Comparison of ENCODE assay signal across 17 cellular contexts in genomic region chr9:134346840-134347239, GRCh38. TPM values are rescaled to one million over a fixed set of nuclear protein-coding genes. Genes with fewer than 3 reads are reported as not detected.
A peak's percentile ranks its signal among the peaks of the same experiment; 100 is the strongest.
DNase-seq lines count a peak whose midpoint lies in the region; ATAC-seq and TF ChIP-seq lines count a peak whose summit lies in the region.
"Had no signal": no experiment of that assay in that cellular context is flagged by ENCODE, and none has a peak within 500 bp of the region (broad histone marks: within the 10 kb centered on the region; RNA-seq: fewer than 3 reads in every experiment).

No MANE protein-coding gene starts in this region.

- CTCF ChIA-PET in RWPE1 (lab: Yijun Ruan, JAX): interaction anchor here (0.6 kb wide), 2 partner anchors 204 to 998 kb away, joined by 3 read pairs; no protein-coding TSS in a partner anchor

- peaks cover 99% of the 10 kb centered on the region for H3K4me1 ChIP-seq in BLaER1
- peaks cover 3% of the 10 kb centered on the region in 2 experiments for H3K4me1 ChIP-seq in trophoblast cell (ENCODE audit: control insufficient read depth in 1 of 2, insufficient read depth in 2 of 2, low read length in 2 of 2)
- H3K4me1 ChIP-seq in right atrium auricular region: peaks cover 0 to 100% of the 10 kb centered on the region in 2 donors

- H4K91ac ChIP-seq in trophoblast cell (ENCODE audit: low read depth, low read length): no peak overlapping the region

- H3K4me3 ChIP-seq in BLaER1: no peak overlapping the region
- H3K4me3 ChIP-seq in trophoblast cell (ENCODE audit: low read depth, low read length): no peak overlapping the region
- H3K4me3 ChIP-seq in right atrium auricular region: no peak overlapping the region
- H3K4me3 ChIP-seq: GM23248 had no signal

- TF ChIP-seq CTCF in RWPE1 (conservative IDR thresholded peaks at IDR 0.05; ENCODE audit: low read depth) (no peak), glutamatergic neuron (IDR thresholded peaks at IDR 0.05; ENCODE audit: partially characterized antibody, unreplicated experiment) (no peak), right atrium auricular region (IDR thresholded peaks at IDR 0.05) (no peak)

- H3K4ac ChIP-seq in trophoblast cell (ENCODE audit: low read depth, low read length): peak overlapping the region; percentile 18

- H4K12ac ChIP-seq in trophoblast cell (ENCODE audit: low read depth, low read length): no peak overlapping the region

- H3K27ac Mint-ChIP-seq in glutamatergic neuron (ENCODE audit: unreplicated experiment): peak overlapping the region; percentile 38
- H3K27ac Mint-ChIP-seq: CD8-positive, alpha-beta T cell had no signal

- peak overlapping the region; percentile 90 for H3K4me2 ChIP-seq in BLaER1
- H3K4me2 ChIP-seq in trophoblast cell (ENCODE audit: low read length): no peak overlapping the region

- no peak overlapping the region for H3K23ac ChIP-seq in trophoblast cell (ENCODE audit: low read length)

- H3K4me3 Mint-ChIP-seq in glutamatergic neuron (ENCODE audit: unreplicated experiment): peak overlapping the region; percentile 55
- H3K4me3 Mint-ChIP-seq: CD8-positive, alpha-beta T cell had no signal

- H3K79me1 ChIP-seq in trophoblast cell (ENCODE audit: low read length): no peaks in the 10 kb centered on the region

- H2AK5ac ChIP-seq in trophoblast cell (ENCODE audit: low read length): no peak overlapping the region

- ATAC-seq in HG03469 (IDR thresholded peaks at IDR 0.05; ENCODE audit: unreplicated experiment): no peak
- ATAC-seq: CD8-positive, alpha-beta T cell had no signal

- H3K79me2 ChIP-seq in trophoblast cell (ENCODE audit: control insufficient read depth, insufficient read depth, low read length, poor library complexity): peaks cover 32% of the 10 kb centered on the region

- no peak overlapping the region for H4K8ac ChIP-seq in trophoblast cell (ENCODE audit: low read depth, low read length)

- no CpG with 5 or more reads among the region's 5 CpGs for WGBS in trophoblast cell (ENCODE audit: extremely low coverage, insufficient coverage, insufficient read length)

- no peak overlapping the region for H2BK120ac ChIP-seq in trophoblast cell (ENCODE audit: insufficient read depth, low read length, poor library complexity)

- H2BK12ac ChIP-seq in trophoblast cell (ENCODE audit: low read length): no peak overlapping the region

- peaks cover 28% of the 10 kb centered on the region for H3K4me1 Mint-ChIP-seq in glutamatergic neuron (ENCODE audit: low read depth, unreplicated experiment)

- H3K27me3 ChIP-seq in BLaER1 (no peaks in the 10 kb centered on the region), trophoblast cell (ENCODE audit: insufficient read depth, low read length) (no peaks in the 10 kb centered on the region), right atrium auricular region (no peaks in the 10 kb centered on the region)

- no peak overlapping the region for H2BK5ac ChIP-seq in trophoblast cell (ENCODE audit: low read depth, low read length, poor library complexity)

- peaks cover 5% of the 10 kb centered on the region for H3K9me3 Mint-ChIP-seq in glutamatergic neuron (ENCODE audit: unreplicated experiment)
- H3K9me3 Mint-ChIP-seq: CD8-positive, alpha-beta T cell had no signal

- H3K27me3 Mint-ChIP-seq in glutamatergic neuron (ENCODE audit: unreplicated experiment): peaks cover 8% of the 10 kb centered on the region

- H4K20me1 ChIP-seq in BLaER1: peaks cover 100% of the 10 kb centered on the region

- DNase-seq in RWPE1 (ENCODE audit: low spot score) (no peak), glutamatergic neuron (no peak), trophoblast cell (no peak), retina (no peak), right atrium auricular region (ENCODE audit: low spot score) (no peak), iPS-NIHi11 (ENCODE audit: low spot score) (no peak)
- DNase-seq: 8988T; CD8-positive, alpha-beta T cell; COR-L47; DMS153; DMS79 treated with DMSO at 0.1 percent for 48 hours; EL had no signal

- H3K36me3 Mint-ChIP-seq in glutamatergic neuron (ENCODE audit: unreplicated experiment): no peaks in the 10 kb centered on the region
- H3K36me3 Mint-ChIP-seq: CD8-positive, alpha-beta T cell had no signal

- H3K9ac ChIP-seq in BLaER1 (no peak overlapping the region), trophoblast cell (ENCODE audit: low read length) (no peak overlapping the region)
- H3K9ac ChIP-seq: GM23248 had no signal

- H3K9me3 ChIP-seq in BLaER1 (no peaks in the 10 kb centered on the region), trophoblast cell (ENCODE audit: insufficient read depth, low read depth, low read length) (peaks cover 4% of the 10 kb centered on the region), right atrium auricular region (no peaks in the 10 kb centered on the region)

- POLR2A ChIA-PET in RWPE1 (lab: Yijun Ruan, JAX; ENCODE audit: low non-redundant PET): no interaction called here

- H3K14ac ChIP-seq in trophoblast cell (ENCODE audit: low read length): no peak overlapping the region

- H3K18ac ChIP-seq in trophoblast cell (ENCODE audit: low read length): no peak overlapping the region

- no peak overlapping the region for H2AFZ ChIP-seq in trophoblast cell (ENCODE audit: insufficient read depth, low read length, poor library complexity)
- H2AFZ ChIP-seq: GM23248 had no signal

- H3K27ac ChIP-seq in BLaER1: peak overlapping the region; percentile 55; the same call in 1 of the 2 replicates
- peak overlapping the region; percentile 99 for H3K27ac ChIP-seq in RWPE1
- no peak overlapping the region for H3K27ac ChIP-seq in trophoblast cell (ENCODE audit: low read depth, low read length)
- H3K27ac ChIP-seq in right atrium auricular region: no peak overlapping the region
- H3K27ac ChIP-seq: C4-2B, GM23248, HL-60 had no signal

- H3K36me3 ChIP-seq in BLaER1 (no peaks in the 10 kb centered on the region), trophoblast cell (ENCODE audit: control insufficient read depth in 1 of 2, insufficient read depth in 2 of 2, low read length in 2 of 2) (no peaks in the 10 kb centered on the region), right atrium auricular region (no peaks in the 10 kb centered on the region)

RNA-seq across cellular contexts. Expression of gene RXRA, which starts 20.6 kb away (rescaled TPM):
- total RNA-seq in glutamatergic neuron (ENCODE audit: unreplicated experiment) (20.5 TPM), right atrium auricular region (10 to 100 TPM; 34.5 to 50.8 TPM)
- polyA plus RNA-seq in trophoblast cell (2013): 31.7 and 33.2 TPM in 2 replicates

Comparison
In these comparisons a context has a peak if more than half of its experiments do, and no peak if none do; other contexts are left out.
1. H3K27ac ChIP-seq: peak in BLaER1 (single experiment) and RWPE1 (single experiment); none in trophoblast cell (single experiment) and right atrium auricular region (0 of 2).